ENCODE assay signal across 1 cellular context in genomic region chr6:67922588-67922987, GRCh38.
DNase-seq lines count a peak whose midpoint lies in the region; ATAC-seq, FAIRE-seq and TF ChIP-seq lines count a peak whose summit lies in the region.
"Not testable (repeated sequence)": the region's sequence is repeated elsewhere in the genome, so short reads cannot be mapped to it uniquely, and the experiment has no call there.

No MANE protein-coding gene starts in this region.

- intact Hi-C loops in K562 (cut with micrococcal nuclease), result not testable (repeated sequence)

- not testable (repeated sequence) for H3K36me3 ChIP-seq in K562 (ENCODE audit: control insufficient read depth, insufficient read depth, low read length)

- H3K4me1 ChIP-seq in K562 (replicated peaks in 1 of 2; ENCODE audit: control insufficient read depth in 2 of 2, insufficient read depth in 2 of 2, low read length in 2 of 2), result not testable (repeated sequence)

- not testable (repeated sequence) for BruUV-seq in K562 (replicated peaks; lab: Mats Ljungman, UMichigan)

- not testable (repeated sequence) for H3K9me1 ChIP-seq in K562 (ENCODE audit: control insufficient read depth, insufficient read depth, low read length)

- H3K27me3 ChIP-seq in K562 (ENCODE audit: control insufficient read depth in 2 of 2, insufficient read depth in 2 of 2, low read length in 2 of 2), result not testable (repeated sequence)

- CTCF ChIA-PET in K562 (lab: Yijun Ruan, JAX; ENCODE audit: low intra/inter-chr PET ratio), result not testable (repeated sequence)

- POLR2A ChIA-PET in K562 (lab: Yijun Ruan, JAX), result not testable (repeated sequence)

- not testable (repeated sequence) for H3K27ac ChIP-seq in K562 (ENCODE audit: extremely low read depth, low read depth, low read length)

- not testable (repeated sequence) for TF ChIP-seq EP300 in K562 (IDR thresholded peaks at IDR 0.05; ENCODE audit: low read length)

- 42% methylated on average over 1 of the region's 3 CpGs for WGBS in K562 (ENCODE audit: insufficient coverage, low coverage, missing lambda C conversion rate)

- not testable (repeated sequence) for FAIRE-seq in K562 (lab: Jason Lieb, UNC)

- not testable (repeated sequence) for TF ChIP-seq CTCF in K562 (IDR thresholded peaks at IDR 0.05 in 2 of 3, conservative IDR thresholded peaks at IDR 0.05 in 1 of 3; ENCODE audit: insufficient read depth in 2 of 3, low read depth in 1 of 3, low read length in 3 of 3)

- not testable (repeated sequence) for DNase-seq in K562 (ENCODE audit: extremely low read depth in 1 of 4, low spot score in 3 of 4)

- not testable (repeated sequence) for H3K9ac ChIP-seq in K562 (ENCODE audit: insufficient read depth in 1 of 2, low read depth in 2 of 2, low read length in 2 of 2)

- not testable (repeated sequence) for TF ChIP-seq POLR2A in K562 (conservative IDR thresholded peaks at IDR 0.05)

- not testable (repeated sequence) for H3K4me3 ChIP-seq in K562

- ATAC-seq in K562, result not testable (repeated sequence)

- H4K20me1 ChIP-seq in K562 (replicated peaks; ENCODE audit: control insufficient read depth, insufficient read depth, low read length), result not testable (repeated sequence)

- not testable (repeated sequence) for TF ChIP-seq RAD21 in K562 (CRISPR knock-in tag; conservative IDR thresholded peaks at IDR 0.05 in 1 of 2, IDR thresholded peaks at IDR 0.05 in 1 of 2)

- in situ Hi-C loops in K562 (cut with MboI), result not testable (repeated sequence)

- not testable (repeated sequence) for H3K4me2 ChIP-seq in K562 (ENCODE audit: insufficient read depth, low read length)

- H3K9me3 ChIP-seq in K562 (replicated peaks; ENCODE audit: control insufficient read depth, insufficient read depth, low read depth, low read length), result not testable (repeated sequence)

- H3K79me2 ChIP-seq in K562 (ENCODE audit: control insufficient read depth, insufficient read depth, low read length), result not testable (repeated sequence)

- H2AFZ ChIP-seq in K562 (ENCODE audit: low read depth, low read length), result not testable (repeated sequence)

TF ChIP-seq in K562, 482 proteins besides CTCF, POLR2A, EP300 and RAD21:
- 0 out of 2 replicates have a peak, but pooled peaks have one; percentile 27 for TF ChIP-seq CC2D1A (IDR thresholded peaks at IDR 0.05)
- TF ChIP-seq BCOR (IDR thresholded peaks at IDR 0.05), result peak; percentile 65
- peak; percentile 33 to 52; a peak in 1 of 4 replicates for TF ChIP-seq KDM1A (IDR thresholded peaks at IDR 0.05)
- TF ChIP-seq SMARCA5 (IDR thresholded peaks at IDR 0.05), result 0 out of 2 replicates have a peak, but pooled peaks have one; percentile 22
